Comparison of ENCODE assay signal across 17 cellular contexts in the genomic region with DNA sequence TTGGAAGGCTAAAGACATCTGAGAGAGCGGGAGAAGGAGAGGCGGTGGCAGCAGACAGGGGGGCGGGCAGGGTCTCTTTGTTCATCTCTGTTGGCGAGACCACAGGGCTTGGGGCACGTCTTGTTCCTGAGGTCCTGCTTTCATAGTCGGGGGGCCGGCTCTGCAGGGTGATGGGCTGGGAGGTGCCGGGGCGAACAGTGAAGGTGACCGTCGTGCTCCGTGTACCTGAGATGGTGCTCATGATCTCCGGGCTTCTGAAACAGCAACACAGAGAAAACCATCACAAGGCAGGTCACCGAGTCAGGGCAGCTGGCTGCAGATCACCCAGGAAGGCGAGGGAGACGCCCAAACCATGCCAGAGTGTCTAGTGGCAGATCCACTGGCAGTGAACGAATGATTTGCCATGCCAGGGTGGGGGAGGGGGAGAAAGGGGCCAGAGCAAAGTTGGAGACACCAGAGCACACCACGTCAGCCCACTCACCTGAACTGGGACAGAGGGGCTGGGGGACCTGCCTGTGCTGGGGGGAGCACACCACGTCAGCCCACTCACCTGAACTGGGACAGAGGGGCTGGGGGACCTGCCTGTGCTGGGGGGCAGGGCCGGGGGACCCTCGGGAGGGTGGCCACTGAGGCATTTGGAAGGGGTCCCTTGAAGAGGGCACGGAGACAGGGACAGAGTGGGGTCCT.
DNase-seq lines count a peak whose midpoint lies in the region; ATAC-seq and TF ChIP-seq lines count a peak whose summit lies in the region.
"Had no signal": no experiment of that assay in that cellular context is flagged by ENCODE, and none has a peak within 500 bp of the region (broad histone marks: within the 10 kb centered on the region; RNA-seq: fewer than 3 reads in every experiment).

No MANE protein-coding gene starts in this region.

- H3K4me1 ChIP-seq in right cardiac atrium (ENCODE audit: control insufficient read depth, insufficient read depth, low read length) (peaks cover 3% of the 10 kb centered on the region), aorta (ENCODE audit: control insufficient read depth in 1 of 2, insufficient read depth in 2 of 2, low read length in 2 of 2) (no peaks in the 10 kb centered on the region)

- no peaks in the 10 kb centered on the region for H3K36me3 ChIP-seq in aorta (ENCODE audit: control insufficient read depth in 1 of 2, insufficient read depth in 2 of 2, low read length in 1 of 2)
- H3K36me3 ChIP-seq: BLaER1 treated with 17β-estradiol and CSF1 and Interleukin-3, amounts not matched to agents 10 nM and 100 nM had no signal

- H3K36me3 Mint-ChIP-seq in neural crest cell (ENCODE audit: low read depth), result no peaks in the 10 kb centered on the region
- H3K36me3 Mint-ChIP-seq: CD8-positive, alpha-beta T cell; IgD-negative memory B cell had no signal

- no peak for TF ChIP-seq CTCF in neural crest cell (conservative IDR thresholded peaks at IDR 0.05)

- H3K4me3 ChIP-seq in right cardiac atrium (ENCODE audit: low read length) (no peak overlapping the region), aorta (ENCODE audit: low read length in 2 of 2) (no peak overlapping the region)
- H3K4me3 ChIP-seq: BLaER1 treated with 17β-estradiol and CSF1 and Interleukin-3, amounts not matched to agents 10 nM and 100 nM; GM12878 had no signal

- ATAC-seq in right cardiac atrium (no peak), aorta (ENCODE audit: low FRiP score) (no peak), HG03432 (IDR thresholded peaks at IDR 0.05; ENCODE audit: unreplicated experiment) (no peak)
- ATAC-seq: CD8-positive, alpha-beta T cell; GM12878 had no signal

- WGBS in right cardiac atrium, result 89% methylated on average over 22 of the region's 22 CpGs
- 92 to 97% methylated on average over 21 to 22 of the region's 22 CpGs for WGBS in aorta, 2 donors

- no peak overlapping the region for H3K4me3 Mint-ChIP-seq in neural crest cell
- H3K4me3 Mint-ChIP-seq: B cell; CD8-positive, alpha-beta T cell; IgD-negative memory B cell had no signal

- no peaks in the 10 kb centered on the region for H3K27me3 Mint-ChIP-seq in neural crest cell (ENCODE audit: low read depth)

- H3K27me3 ChIP-seq in right cardiac atrium (ENCODE audit: control insufficient read depth, insufficient read depth) (no peaks in the 10 kb centered on the region), aorta (ENCODE audit: control insufficient read depth in 1 of 2, insufficient read depth in 2 of 2, low read length in 1 of 2) (no peaks in the 10 kb centered on the region)

- DNase-seq in cardiac septum (ENCODE audit: low spot score) (peak; percentile 72), right cardiac atrium (no peak), neural crest cell (ENCODE audit: low read depth, low spot score) (no peak), posterior vena cava (ENCODE audit: low spot score) (peak; percentile 52), aorta (peak; percentile 31 to 49), EL (no peak), NCI-H2029 (lab: John Stamatoyannopoulos, UW) (no peak)
- DNase-seq: Calu3; CD8-positive, alpha-beta T cell; DMS79 treated with DMSO at 0.1 percent for 48 hours; HCEC 1CT had no signal

- H3K4me1 Mint-ChIP-seq in neural crest cell, result peaks cover 25% of the 10 kb centered on the region

- H3K9me3 Mint-ChIP-seq in neural crest cell, result no peaks in the 10 kb centered on the region
- H3K9me3 Mint-ChIP-seq: CD8-positive, alpha-beta T cell; IgD-negative memory B cell had no signal

- H3K9me3 ChIP-seq in right cardiac atrium (ENCODE audit: control insufficient read depth, low read length) (no peaks in the 10 kb centered on the region), aorta (ENCODE audit: control insufficient read depth, low read length) (no peaks in the 10 kb centered on the region)
- H3K9me3 ChIP-seq: BLaER1 treated with 17β-estradiol and CSF1 and Interleukin-3, amounts not matched to agents 10 nM and 100 nM had no signal

- intact Hi-C loops in cardiac septum (cut with DNase I) (no loop called here), right cardiac atrium (cut with DNase I) (no loop called here), posterior vena cava (cut with DNase I) (no loop called here), aorta (cut with DNase I) (no loop called here)

- H3K27ac Mint-ChIP-seq in neural crest cell (ENCODE audit: unreplicated experiment), result peak overlapping the region; percentile 27
- H3K27ac Mint-ChIP-seq: B cell; CD8-positive, alpha-beta T cell; IgD-negative memory B cell had no signal

- H3K27ac ChIP-seq in right cardiac atrium (ENCODE audit: low read length) (no peak overlapping the region), aorta (ENCODE audit: low read depth in 1 of 2, low read length in 2 of 2) (no peak overlapping the region)
- H3K27ac ChIP-seq: 22Rv1; BLaER1 treated with 17β-estradiol and CSF1 and Interleukin-3, amounts not matched to agents 10 nM and 100 nM had no signal

Comparison
In these comparisons a context has a peak if more than half of its experiments do, and no peak if none do; other contexts are left out.
1. DNase-seq: peak in cardiac septum (single experiment), posterior vena cava (single experiment) and aorta (2 of 2); none in right cardiac atrium (0 of 3), neural crest cell (single experiment), EL (single experiment) and NCI-H2029 (single experiment).